9 cellular contexts compared by ENCODE assay signal in genomic region chr12:69739287-69740191, GRCh38. TPM values are rescaled to one million over a fixed set of nuclear protein-coding genes. Genes with fewer than 3 reads are reported as not detected.
DNase-seq lines count a peak whose midpoint lies in the region; ATAC-seq and TF ChIP-seq lines count a peak whose summit lies in the region.
"Had no signal": no experiment of that assay in that cellular context is flagged by ENCODE, and none has a peak within 500 bp of the region (broad histone marks: within the 10 kb centered on the region; RNA-seq: fewer than 3 reads in every experiment).

No MANE protein-coding gene starts in this region.

- intact Hi-C loops in CD14-positive monocyte (cut with micrococcal nuclease): no loop called here

- TF ChIP-seq POLR2A in erythroblast (IDR thresholded peaks at IDR 0.05; ENCODE audit: low read length): no peak

- H3K9me3 Mint-ChIP-seq in CD14-positive monocyte: peaks cover 0 to 2% (median 0%) of the 10 kb centered on the region in 7 donors

- no peak for TF ChIP-seq CTCF in CD14-positive monocyte (IDR thresholded peaks at IDR 0.05)

- H3K27ac Mint-ChIP-seq in CD14-positive monocyte: peak overlapping the region in 6 of 7 donors; percentile 32 to 83 (median 59)

- H3K4me3 Mint-ChIP-seq in CD14-positive monocyte: peak overlapping the region; percentile 77 to 95

- peak; percentile 42 for ATAC-seq in GM19455 (IDR thresholded peaks at IDR 0.05; ENCODE audit: unreplicated experiment)
- peak; percentile 41 for ATAC-seq in HG03571 (IDR thresholded peaks at IDR 0.05; ENCODE audit: unreplicated experiment)

- no peaks in the 10 kb centered on the region for H3K36me3 Mint-ChIP-seq in CD14-positive monocyte

- H3K27me3 Mint-ChIP-seq in CD14-positive monocyte (ENCODE audit: low read depth in 3 of 3): peaks cover 0 to 12% (median 1%) of the 10 kb centered on the region in 3 donors

- H3K4me1 Mint-ChIP-seq in CD14-positive monocyte: peaks cover 20% of the 10 kb centered on the region

- DNase-seq in CD14-positive monocyte (ENCODE audit: low spot score) (peak; percentile 43), NOMO-1 treated with dmso at 0.1 percent for 144 hours (lab: John Stamatoyannopoulos, UW; ENCODE audit: unreplicated experiment) (peak; percentile 52), erythroblast (lab: John Stamatoyannopoulos, UW) (peak; percentile 68 to 82), mucosa of gallbladder (ENCODE audit: low spot score) (peak; percentile 42)
- peak; percentile 79 for DNase-seq in activated CD8-positive, alpha-beta memory T cell treated with anti-CD3 and anti-CD28 coated beads, Interleukin-2, amount 50 U/mL, for 48 hours
- peak; percentile 3 to 22 for DNase-seq in stimulated activated CD8-positive, alpha-beta memory T cell treated with anti-CD3 and anti-CD28 coated beads, Interleukin-4, amount 100 ng/mL, for 4 hours (ENCODE audit: low read depth in 2 of 2, low spot score in 1 of 2)

RNA-seq across cellular contexts. Expression of gene RAB3IP, which starts 0.9 kb away (rescaled TPM):
- polyA plus RNA-seq in CD14-positive monocyte: 10 to 100 TPM in 1 of 2 donors, 1 to 10 TPM in 1; 9.4 to 14.8 TPM
- 42.4 TPM for total RNA-seq in mucosa of gallbladder

RNA-seq across cellular contexts. Expression of gene BEST3, which starts 40.4 kb away (rescaled TPM):
- not detected for polyA plus RNA-seq in CD14-positive monocyte
- total RNA-seq in mucosa of gallbladder: 0.46 TPM
- total RNA-seq: T-helper 1 cell treated with Interleukin-12 subunit alpha and Interleukin-12 subunit beta and Interleukin-4 antibody, amounts not matched to agents 30 ng/mL and 1 ng/mL, for 36 hours had no signal

Comparison
In these comparisons a context has a peak if more than half of its experiments do, and no peak if none do; other contexts are left out.
1. Peak in every context shown above with its lines: DNase-seq and ATAC-seq.
2. DNase-seq: peak in every context shown above with its lines; median percentile 79 in activated CD8-positive, alpha-beta memory T cell treated with anti-CD3 and anti-CD28 coated beads, Interleukin-2, amount 50 U/mL, for 48 hours; 75 in erythroblast; 52 in NOMO-1 treated with dmso at 0.1 percent for 144 hours; 43 in CD14-positive monocyte; 42 in mucosa of gallbladder; 12 in stimulated activated CD8-positive, alpha-beta memory T cell treated with anti-CD3 and anti-CD28 coated beads, Interleukin-4, amount 100 ng/mL, for 4 hours.